2 cellular contexts compared by ENCODE assay signal in genomic region chr13:77047649-77048343, GRCh38.
TF ChIP-seq lines count a peak whose summit lies in the region.

No MANE protein-coding gene starts in this region.

TF ChIP-seq in WTC11, 78 proteins besides CTCF, POLR2A, EP300 and RAD21:
- no peak for TF ChIP-seq JUN (CRISPR knock-in tag; IDR thresholded peaks at IDR 0.05)
- no peak for TF ChIP-seq CDX4 (CRISPR knock-in tag; IDR thresholded peaks at IDR 0.05; ENCODE audit: borderline replicate concordance)
- TF ChIP-seq MAX (CRISPR knock-in tag; IDR thresholded peaks at IDR 0.05) = no peak
- TF ChIP-seq E2F4 (CRISPR knock-in tag; IDR thresholded peaks at IDR 0.05; ENCODE audit: borderline replicate concordance, low read depth) = no peak
- TF ChIP-seq TEAD1 (CRISPR knock-in tag; IDR thresholded peaks at IDR 0.05) = no peak
- no peak for TF ChIP-seq IRF2 (CRISPR knock-in tag; IDR thresholded peaks at IDR 0.05; ENCODE audit: borderline replicate concordance, low read depth)
- no peak for TF ChIP-seq OVOL2 (CRISPR knock-in tag; IDR thresholded peaks at IDR 0.05; ENCODE audit: borderline replicate concordance)
- no peak for TF ChIP-seq TCF7 (CRISPR knock-in tag; IDR thresholded peaks at IDR 0.05; ENCODE audit: low read depth)
- TF ChIP-seq TEAD4 (CRISPR knock-in tag; IDR thresholded peaks at IDR 0.05) = no peak
- no peak for TF ChIP-seq NR1H2 (CRISPR knock-in tag; IDR thresholded peaks at IDR 0.05)
- TF ChIP-seq EMX1 (CRISPR knock-in tag; IDR thresholded peaks at IDR 0.05) = no peak
- TF ChIP-seq NR3C1 (CRISPR knock-in tag; conservative IDR thresholded peaks at IDR 0.05; ENCODE audit: low read depth) = no peak
- no peak for TF ChIP-seq RELA (CRISPR knock-in tag; IDR thresholded peaks at IDR 0.05; ENCODE audit: borderline replicate concordance)
- no peak for TF ChIP-seq AFF4 (CRISPR knock-in tag; IDR thresholded peaks at IDR 0.05; ENCODE audit: borderline replicate concordance)
- TF ChIP-seq ZMAT4 (CRISPR knock-in tag; IDR thresholded peaks at IDR 0.05) = no peak
- no peak for TF ChIP-seq PRRX2 (CRISPR knock-in tag; IDR thresholded peaks at IDR 0.05)
- no peak for TF ChIP-seq GTF2I (CRISPR knock-in tag; conservative IDR thresholded peaks at IDR 0.05)
- no peak for TF ChIP-seq ATF3 (CRISPR knock-in tag; conservative IDR thresholded peaks at IDR 0.05)
- TF ChIP-seq E2F5 (CRISPR knock-in tag; IDR thresholded peaks at IDR 0.05) = no peak

TF ChIP-seq in H1, 55 proteins besides CTCF, POLR2A, EP300 and RAD21:
- TF ChIP-seq CREB1 (IDR thresholded peaks at IDR 0.05) = peak; percentile 23; the same call in 1 of the 2 replicates
- no peak for TF ChIP-seq SUZ12 (IDR thresholded peaks at IDR 0.05; ENCODE audit: low read length)
- TF ChIP-seq TAF7 (optimal IDR thresholded peaks at IDR 0.05; ENCODE audit: borderline replicate concordance, low read depth, low read length) = no peak
